In genomic region chr6:89834884-89835792, GRCh38 we compare ENCODE assay signal across 8 cellular contexts. TPM values are rescaled to one million over a fixed set of nuclear protein-coding genes. Genes with fewer than 3 reads are reported as not detected.
DNase-seq lines count a peak whose midpoint lies in the region; ATAC-seq and TF ChIP-seq lines count a peak whose summit lies in the region.

No MANE protein-coding gene starts in this region.

- no peak for TF ChIP-seq CTCF in osteoblast (IDR thresholded peaks at IDR 0.05; ENCODE audit: extremely low read depth, low read depth, low read length)
- no peak for TF ChIP-seq CTCF in smooth muscle cell (IDR thresholded peaks at IDR 0.05; ENCODE audit: borderline replicate concordance, insufficient read depth, poor library complexity, severe bottlenecking)
- no peak for TF ChIP-seq CTCF in body of pancreas (IDR thresholded peaks at IDR 0.05)

- H3K9me3 Mint-ChIP-seq in CD8-positive, alpha-beta memory T cell: no peaks in the 10 kb centered on the region
- no peaks in the 10 kb centered on the region for H3K9me3 Mint-ChIP-seq in activated naive CD4-positive, alpha-beta T cell treated with anti-CD3 and anti-CD28 coated beads, Interleukin-2, amount 50 U/mL, for 24 hours

- no peak overlapping the region for H3K4me2 ChIP-seq in osteoblast (ENCODE audit: insufficient read depth, low read length)
- no peak overlapping the region for H3K4me2 ChIP-seq in smooth muscle cell

- H3K27ac ChIP-seq in CD8-positive, alpha-beta memory T cell (ENCODE audit: low read depth, low read length): no peak overlapping the region
- H3K27ac ChIP-seq in osteoblast (ENCODE audit: low read depth, low read length): no peak overlapping the region
- no peak overlapping the region for H3K27ac ChIP-seq in smooth muscle cell (ENCODE audit: low read depth)
- no peak overlapping the region for H3K27ac ChIP-seq in body of pancreas

- H3K79me2 ChIP-seq in osteoblast (ENCODE audit: insufficient read depth, low read length): peaks cover 60% of the 10 kb centered on the region
- peaks cover 55% of the 10 kb centered on the region for H3K79me2 ChIP-seq in smooth muscle cell (ENCODE audit: low read depth)

- H3K4me3 Mint-ChIP-seq in CD8-positive, alpha-beta memory T cell: peak overlapping the region; percentile 66 to 86 (median 77)
- H3K4me3 Mint-ChIP-seq in activated naive CD4-positive, alpha-beta T cell treated with anti-CD3 and anti-CD28 coated beads, Interleukin-2, amount 50 U/mL, for 24 hours: peak overlapping the region; percentile 57

- H3K4me1 Mint-ChIP-seq in CD8-positive, alpha-beta memory T cell: peaks cover 57 to 77% (median 73%) of the 10 kb centered on the region in 3 donors
- peaks cover 61% of the 10 kb centered on the region for H3K4me1 Mint-ChIP-seq in activated naive CD4-positive, alpha-beta T cell treated with anti-CD3 and anti-CD28 coated beads, Interleukin-2, amount 50 U/mL, for 24 hours

- intact Hi-C loops in body of pancreas (cut with DNase I): no loop called here

- H4K20me1 ChIP-seq in osteoblast (ENCODE audit: insufficient read depth, low read length): no peaks in the 10 kb centered on the region
- peaks cover 13% of the 10 kb centered on the region for H4K20me1 ChIP-seq in smooth muscle cell (ENCODE audit: low read depth)

- CTCF ChIA-PET in CD8-positive, alpha-beta memory T cell (lab: Charles Lee): no interaction called here

- no peaks in the 10 kb centered on the region for H3K27me3 ChIP-seq in CD8-positive, alpha-beta memory T cell (ENCODE audit: insufficient read depth, low read length, poor library complexity, severe bottlenecking)
- H3K27me3 ChIP-seq in osteoblast (ENCODE audit: insufficient read depth, low read length) (no peaks in the 10 kb centered on the region), smooth muscle cell (ENCODE audit: low read depth) (no peaks in the 10 kb centered on the region), body of pancreas (no peaks in the 10 kb centered on the region)

- no peaks in the 10 kb centered on the region for H3K9me3 ChIP-seq in CD8-positive, alpha-beta memory T cell (ENCODE audit: low read length)
- H3K9me3 ChIP-seq in osteoblast (ENCODE audit: low read depth, low read length): no peaks in the 10 kb centered on the region
- H3K9me3 ChIP-seq in smooth muscle cell (replicated peaks; ENCODE audit: low read depth): no peaks in the 10 kb centered on the region
- H3K9me3 ChIP-seq in body of pancreas: no peaks in the 10 kb centered on the region

- TF ChIP-seq POLR2A in body of pancreas (IDR thresholded peaks at IDR 0.05): no peak

- peaks cover 0 to 1% of the 10 kb centered on the region in 2 donors for H3K27me3 Mint-ChIP-seq in CD8-positive, alpha-beta memory T cell
- no peaks in the 10 kb centered on the region for H3K27me3 Mint-ChIP-seq in activated naive CD4-positive, alpha-beta T cell treated with anti-CD3 and anti-CD28 coated beads, Interleukin-2, amount 50 U/mL, for 24 hours

- no peak overlapping the region for H3K9ac ChIP-seq in smooth muscle cell (ENCODE audit: low read depth)

- peaks cover 0 to 52% (median 19%) of the 10 kb centered on the region in 3 donors for H3K36me3 Mint-ChIP-seq in CD8-positive, alpha-beta memory T cell
- peaks cover 19% of the 10 kb centered on the region for H3K36me3 Mint-ChIP-seq in activated naive CD4-positive, alpha-beta T cell treated with anti-CD3 and anti-CD28 coated beads, Interleukin-2, amount 50 U/mL, for 24 hours

- no peaks in the 10 kb centered on the region for H3K36me3 ChIP-seq in CD8-positive, alpha-beta memory T cell (ENCODE audit: insufficient read depth, low read length)
- H3K36me3 ChIP-seq in osteoblast (ENCODE audit: insufficient read depth, low read length) (peaks cover 12% of the 10 kb centered on the region), smooth muscle cell (ENCODE audit: low read depth) (no peaks in the 10 kb centered on the region), body of pancreas (replicated peaks in 1 of 2; ENCODE audit: insufficient read depth in 1 of 2, low read depth in 2 of 2) (no peaks in the 10 kb centered on the region)

- peak; percentile 98 for ATAC-seq in GM19467 (IDR thresholded peaks at IDR 0.05; ENCODE audit: unreplicated experiment)
- peak; percentile 98 for ATAC-seq in HG03378 (IDR thresholded peaks at IDR 0.05; ENCODE audit: unreplicated experiment)
- no peak for ATAC-seq in body of pancreas

- peak overlapping the region; percentile 68 to 94 (median 90) for H3K27ac Mint-ChIP-seq in CD8-positive, alpha-beta memory T cell
- peak overlapping the region; percentile 89 for H3K27ac Mint-ChIP-seq in activated naive CD4-positive, alpha-beta T cell treated with anti-CD3 and anti-CD28 coated beads, Interleukin-2, amount 50 U/mL, for 24 hours

- peak overlapping the region; percentile 21 for H3K4me3 ChIP-seq in CD8-positive, alpha-beta memory T cell (ENCODE audit: low read length)
- H3K4me3 ChIP-seq in osteoblast (ENCODE audit: insufficient read depth, low read length) (no peak overlapping the region), smooth muscle cell (no peak overlapping the region), body of pancreas (no peak overlapping the region)

- H2AFZ ChIP-seq in osteoblast (ENCODE audit: low read length) (no peak overlapping the region), smooth muscle cell (ENCODE audit: low read depth) (no peak overlapping the region)

- H3F3A ChIP-seq in smooth muscle cell (ENCODE audit: low read depth): no peaks in the 10 kb centered on the region

- 93% methylated on average over 12 of the region's 12 CpGs for WGBS in smooth muscle cell (ENCODE audit: low lambda C conversion rate)
- 87 to 92% methylated on average over 12 of the region's 12 CpGs for WGBS in body of pancreas, 2 donors

- peaks cover 47% of the 10 kb centered on the region for H3K4me1 ChIP-seq in CD8-positive, alpha-beta memory T cell (ENCODE audit: insufficient read depth, low read length)
- H3K4me1 ChIP-seq in osteoblast (ENCODE audit: insufficient read depth, low read length): peaks cover 7% of the 10 kb centered on the region
- peaks cover 11% of the 10 kb centered on the region for H3K4me1 ChIP-seq in smooth muscle cell (ENCODE audit: low read depth)
- peaks cover 8% of the 10 kb centered on the region for H3K4me1 ChIP-seq in body of pancreas

- DNase-seq in CD8-positive, alpha-beta memory T cell: peak in 4 of 5 donors; percentile 6 to 63 (median 43)
- DNase-seq in osteoblast (ENCODE audit: insufficient read length, low spot score, missing footprints): no peak
- DNase-seq in OCI-M2 (lab: John Stamatoyannopoulos, UW; ENCODE audit: unreplicated experiment): no peak
- no peak for DNase-seq in smooth muscle cell (lab: John Stamatoyannopoulos, UW; ENCODE audit: unreplicated experiment)
- DNase-seq in body of pancreas: no peak

- POLR2A ChIA-PET in CD8-positive, alpha-beta memory T cell (lab: Charles Lee): interaction anchor here (0.6 to 1.9 kb wide), 2 partner anchors 15 to 47 kb away, joined by 3 to 11 read pairs; partner anchors contain the start of gene MDN1

RNA-seq across cellular contexts. Expression of gene CASP8AP2, which starts 5.5 kb away (rescaled TPM):
- total RNA-seq in CD8-positive, alpha-beta memory T cell: 10 to 100 TPM; 30.8 to 31.3 TPM
- polyA plus RNA-seq in CD8-positive, alpha-beta memory T cell: 60.0 TPM
- total RNA-seq in osteoblast (13.0 and 14.4 TPM in 2 replicates), smooth muscle cell (18.7 and 21.2 TPM in 2 replicates), body of pancreas (10 to 100 TPM in 1 of 2 donors, 1 to 10 TPM in 1; 9.9 to 10.1 TPM)
- 13.3 and 14.0 TPM in 2 replicates for polyA plus RNA-seq in smooth muscle cell

RNA-seq across cellular contexts. Expression of gene MDN1, which starts 15.5 kb away (rescaled TPM):
- 10 to 100 TPM; 63.3 to 63.6 TPM for total RNA-seq in CD8-positive, alpha-beta memory T cell
- 8.6 TPM for polyA plus RNA-seq in CD8-positive, alpha-beta memory T cell
- total RNA-seq in osteoblast (21.2 and 21.4 TPM in 2 replicates), smooth muscle cell (16.5 and 18.6 TPM in 2 replicates), body of pancreas (10 to 100 TPM; 17.9 to 26.7 TPM)
- polyA plus RNA-seq in smooth muscle cell: 6.4 and 9.2 TPM in 2 replicates

RNA-seq across cellular contexts. Expression of gene GJA10, which starts 59.1 kb away (rescaled TPM):
- not detected for total RNA-seq in CD8-positive, alpha-beta memory T cell
- not detected for polyA plus RNA-seq in CD8-positive, alpha-beta memory T cell
- total RNA-seq in osteoblast (not detected in 2 replicates), smooth muscle cell (not detected in 2 replicates), body of pancreas (not detected)
- not detected in 2 replicates for polyA plus RNA-seq in smooth muscle cell

Comparison
In these comparisons a context has a peak if more than half of its experiments do, and no peak if none do; other contexts are left out.
1. DNase-seq: peak in CD8-positive, alpha-beta memory T cell (4 of 5); none in osteoblast (single experiment), OCI-M2 (single experiment), smooth muscle cell (single experiment) and body of pancreas (0 of 4).